ENCODE assay signal across 2 cellular contexts in the genomic region with DNA sequence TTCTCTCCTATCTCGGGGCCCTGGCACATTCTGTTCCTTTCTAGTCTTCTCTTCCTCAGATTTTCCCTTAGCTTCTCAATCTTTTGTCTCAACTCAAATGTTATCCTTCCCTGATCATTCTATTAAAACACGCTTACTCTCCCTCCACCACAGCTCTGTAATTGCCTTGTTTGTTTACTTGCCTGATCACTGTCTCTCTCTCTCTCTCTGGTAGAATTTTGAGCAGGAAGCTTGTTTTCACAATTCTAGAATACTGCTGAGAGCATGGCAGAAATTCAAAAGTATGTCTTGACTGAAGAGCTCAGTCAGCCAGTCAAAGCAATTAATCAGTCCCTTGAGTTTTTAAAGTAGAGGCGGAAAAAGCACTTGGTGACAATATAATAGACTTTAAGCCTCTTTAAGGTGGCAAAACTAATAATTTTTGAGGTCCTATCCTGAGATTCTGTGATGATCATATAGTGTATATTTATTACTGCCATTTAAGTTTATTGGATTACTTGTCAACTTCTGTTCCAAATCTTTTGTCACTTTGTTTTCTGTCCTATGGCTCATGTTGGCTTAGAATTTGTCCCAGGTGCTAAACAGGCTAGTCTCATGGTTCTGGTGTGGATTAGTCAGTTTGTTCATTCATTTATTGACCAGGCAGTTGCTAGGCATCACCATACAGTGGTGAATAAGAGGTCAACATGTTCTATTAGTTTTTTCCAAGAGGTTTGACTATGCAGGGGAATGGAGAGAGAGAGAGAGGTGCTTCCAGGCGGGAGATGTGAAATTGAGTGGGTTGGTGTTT.
TF ChIP-seq lines count a peak whose summit lies in the region.

No MANE protein-coding gene starts in this region.

TF ChIP-seq in SK-N-SH, 30 proteins besides CTCF, POLR2A, EP300 and RAD21:
- TF ChIP-seq, protein P1, sequence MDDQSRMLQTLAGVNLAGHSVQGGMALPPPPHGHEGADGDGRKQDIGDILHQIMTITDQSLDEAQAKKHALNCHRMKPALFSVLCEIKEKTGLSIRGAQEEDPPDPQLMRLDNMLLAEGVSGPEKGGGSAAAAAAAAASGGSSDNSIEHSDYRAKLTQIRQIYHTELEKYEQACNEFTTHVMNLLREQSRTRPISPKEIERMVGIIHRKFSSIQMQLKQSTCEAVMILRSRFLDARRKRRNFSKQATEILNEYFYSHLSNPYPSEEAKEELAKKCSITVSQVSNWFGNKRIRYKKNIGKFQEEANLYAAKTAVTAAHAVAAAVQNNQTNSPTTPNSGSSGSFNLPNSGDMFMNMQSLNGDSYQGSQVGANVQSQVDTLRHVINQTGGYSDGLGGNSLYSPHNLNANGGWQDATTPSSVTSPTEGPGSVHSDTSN (IDR thresholded peaks at IDR 0.05) = no peak
- TF ChIP-seq, protein P2, sequence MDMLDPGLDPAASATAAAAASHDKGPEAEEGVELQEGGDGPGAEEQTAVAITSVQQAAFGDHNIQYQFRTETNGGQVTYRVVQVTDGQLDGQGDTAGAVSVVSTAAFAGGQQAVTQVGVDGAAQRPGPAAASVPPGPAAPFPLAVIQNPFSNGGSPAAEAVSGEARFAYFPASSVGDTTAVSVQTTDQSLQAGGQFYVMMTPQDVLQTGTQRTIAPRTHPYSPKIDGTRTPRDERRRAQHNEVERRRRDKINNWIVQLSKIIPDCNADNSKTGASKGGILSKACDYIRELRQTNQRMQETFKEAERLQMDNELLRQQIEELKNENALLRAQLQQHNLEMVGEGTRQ (IDR thresholded peaks at IDR 0.05; ENCODE audit: borderline replicate concordance, low read depth, low read length) = no peak
- no peak for TF ChIP-seq SMC3 (IDR thresholded peaks at IDR 0.05; ENCODE audit: low read depth, low read length)
- TF ChIP-seq MXI1 (IDR thresholded peaks at IDR 0.05; ENCODE audit: low read depth, low read length) = no peak
- TF ChIP-seq NFIC (IDR thresholded peaks at IDR 0.05; ENCODE audit: borderline replicate concordance) = no peak
- TF ChIP-seq NRF1 (IDR thresholded peaks at IDR 0.05; ENCODE audit: low read depth, low read length) = no peak
- no peak for TF ChIP-seq FOXM1 (IDR thresholded peaks at IDR 0.05; ENCODE audit: low read depth)
- TF ChIP-seq, protein P3, sequence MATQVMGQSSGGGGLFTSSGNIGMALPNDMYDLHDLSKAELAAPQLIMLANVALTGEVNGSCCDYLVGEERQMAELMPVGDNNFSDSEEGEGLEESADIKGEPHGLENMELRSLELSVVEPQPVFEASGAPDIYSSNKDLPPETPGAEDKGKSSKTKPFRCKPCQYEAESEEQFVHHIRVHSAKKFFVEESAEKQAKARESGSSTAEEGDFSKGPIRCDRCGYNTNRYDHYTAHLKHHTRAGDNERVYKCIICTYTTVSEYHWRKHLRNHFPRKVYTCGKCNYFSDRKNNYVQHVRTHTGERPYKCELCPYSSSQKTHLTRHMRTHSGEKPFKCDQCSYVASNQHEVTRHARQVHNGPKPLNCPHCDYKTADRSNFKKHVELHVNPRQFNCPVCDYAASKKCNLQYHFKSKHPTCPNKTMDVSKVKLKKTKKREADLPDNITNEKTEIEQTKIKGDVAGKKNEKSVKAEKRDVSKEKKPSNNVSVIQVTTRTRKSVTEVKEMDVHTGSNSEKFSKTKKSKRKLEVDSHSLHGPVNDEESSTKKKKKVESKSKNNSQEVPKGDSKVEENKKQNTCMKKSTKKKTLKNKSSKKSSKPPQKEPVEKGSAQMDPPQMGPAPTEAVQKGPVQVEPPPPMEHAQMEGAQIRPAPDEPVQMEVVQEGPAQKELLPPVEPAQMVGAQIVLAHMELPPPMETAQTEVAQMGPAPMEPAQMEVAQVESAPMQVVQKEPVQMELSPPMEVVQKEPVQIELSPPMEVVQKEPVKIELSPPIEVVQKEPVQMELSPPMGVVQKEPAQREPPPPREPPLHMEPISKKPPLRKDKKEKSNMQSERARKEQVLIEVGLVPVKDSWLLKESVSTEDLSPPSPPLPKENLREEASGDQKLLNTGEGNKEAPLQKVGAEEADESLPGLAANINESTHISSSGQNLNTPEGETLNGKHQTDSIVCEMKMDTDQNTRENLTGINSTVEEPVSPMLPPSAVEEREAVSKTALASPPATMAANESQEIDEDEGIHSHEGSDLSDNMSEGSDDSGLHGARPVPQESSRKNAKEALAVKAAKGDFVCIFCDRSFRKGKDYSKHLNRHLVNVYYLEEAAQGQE (IDR thresholded peaks at IDR 0.05; ENCODE audit: low read depth, low read length) = no peak
- TF ChIP-seq GATA2 (CRISPR knock-in tag; IDR thresholded peaks at IDR 0.05) = no peak
- no peak for TF ChIP-seq RXRA (IDR thresholded peaks at IDR 0.05; ENCODE audit: borderline replicate concordance, low read depth)
- TF ChIP-seq TCF12 (IDR thresholded peaks at IDR 0.05) = no peak
- TF ChIP-seq, protein P4, sequence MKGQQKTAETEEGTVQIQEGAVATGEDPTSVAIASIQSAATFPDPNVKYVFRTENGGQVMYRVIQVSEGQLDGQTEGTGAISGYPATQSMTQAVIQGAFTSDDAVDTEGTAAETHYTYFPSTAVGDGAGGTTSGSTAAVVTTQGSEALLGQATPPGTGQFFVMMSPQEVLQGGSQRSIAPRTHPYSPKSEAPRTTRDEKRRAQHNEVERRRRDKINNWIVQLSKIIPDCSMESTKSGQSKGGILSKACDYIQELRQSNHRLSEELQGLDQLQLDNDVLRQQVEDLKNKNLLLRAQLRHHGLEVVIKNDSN (IDR thresholded peaks at IDR 0.05; ENCODE audit: borderline replicate concordance, low read depth) = no peak
- TF ChIP-seq GABPA (IDR thresholded peaks at IDR 0.05; ENCODE audit: low read depth) = no peak
- TF ChIP-seq YY1 (IDR thresholded peaks at IDR 0.05; ENCODE audit: low read depth) = no peak
- TF ChIP-seq ELF1 (IDR thresholded peaks at IDR 0.05) = no peak
- TF ChIP-seq MEF2A (IDR thresholded peaks at IDR 0.05; ENCODE audit: borderline replicate concordance, low read depth) = no peak

TF ChIP-seq in SK-N-SH treated with all-trans-retinoic acid at 6 μM for 48 hours, 23 proteins besides CTCF, POLR2A, EP300 and RAD21:
- TF ChIP-seq, protein P5, sequence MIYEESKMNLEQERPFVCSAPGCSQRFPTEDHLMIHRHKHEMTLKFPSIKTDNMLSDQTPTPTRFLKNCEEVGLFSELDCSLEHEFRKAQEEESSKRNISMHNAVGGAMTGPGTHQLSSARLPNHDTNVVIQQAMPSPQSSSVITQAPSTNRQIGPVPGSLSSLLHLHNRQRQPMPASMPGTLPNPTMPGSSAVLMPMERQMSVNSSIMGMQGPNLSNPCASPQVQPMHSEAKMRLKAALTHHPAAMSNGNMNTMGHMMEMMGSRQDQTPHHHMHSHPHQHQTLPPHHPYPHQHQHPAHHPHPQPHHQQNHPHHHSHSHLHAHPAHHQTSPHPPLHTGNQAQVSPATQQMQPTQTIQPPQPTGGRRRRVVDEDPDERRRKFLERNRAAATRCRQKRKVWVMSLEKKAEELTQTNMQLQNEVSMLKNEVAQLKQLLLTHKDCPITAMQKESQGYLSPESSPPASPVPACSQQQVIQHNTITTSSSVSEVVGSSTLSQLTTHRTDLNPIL (CRISPR knock-in tag; IDR thresholded peaks at IDR 0.05; ENCODE audit: low read depth) = no peak
- TF ChIP-seq ISL1 (CRISPR knock-in tag; IDR thresholded peaks at IDR 0.05) (no peak), BACH2 (CRISPR knock-in tag; IDR thresholded peaks at IDR 0.05; ENCODE audit: borderline replicate concordance) (no peak), OSR1 (CRISPR knock-in tag; IDR thresholded peaks at IDR 0.05) (no peak), ZFP3 (CRISPR knock-in tag; IDR thresholded peaks at IDR 0.05) (no peak), ZNF70 (CRISPR knock-in tag; IDR thresholded peaks at IDR 0.05) (no peak), RARB (CRISPR knock-in tag; IDR thresholded peaks at IDR 0.05) (no peak), GLIS3 (CRISPR knock-in tag; IDR thresholded peaks at IDR 0.05) (no peak), TOX (CRISPR knock-in tag; IDR thresholded peaks at IDR 0.05; ENCODE audit: borderline replicate concordance) (no peak), ZC3H10 (CRISPR knock-in tag; IDR thresholded peaks at IDR 0.05) (no peak), PPARA (CRISPR knock-in tag; IDR thresholded peaks at IDR 0.05; ENCODE audit: borderline replicate concordance) (no peak), CSDC2 (CRISPR knock-in tag; IDR thresholded peaks at IDR 0.05) (no peak)
- TF ChIP-seq, protein P6, sequence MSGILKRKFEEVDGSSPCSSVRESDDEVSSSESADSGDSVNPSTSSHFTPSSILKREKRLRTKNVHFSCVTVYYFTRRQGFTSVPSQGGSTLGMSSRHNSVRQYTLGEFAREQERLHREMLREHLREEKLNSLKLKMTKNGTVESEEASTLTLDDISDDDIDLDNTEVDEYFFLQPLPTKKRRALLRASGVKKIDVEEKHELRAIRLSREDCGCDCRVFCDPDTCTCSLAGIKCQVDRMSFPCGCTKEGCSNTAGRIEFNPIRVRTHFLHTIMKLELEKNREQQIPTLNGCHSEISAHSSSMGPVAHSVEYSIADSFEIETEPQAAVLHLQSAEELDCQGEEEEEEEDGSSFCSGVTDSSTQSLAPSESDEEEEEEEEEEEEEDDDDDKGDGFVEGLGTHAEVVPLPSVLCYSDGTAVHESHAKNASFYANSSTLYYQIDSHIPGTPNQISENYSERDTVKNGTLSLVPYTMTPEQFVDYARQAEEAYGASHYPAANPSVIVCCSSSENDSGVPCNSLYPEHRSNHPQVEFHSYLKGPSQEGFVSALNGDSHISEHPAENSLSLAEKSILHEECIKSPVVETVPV (CRISPR knock-in tag; IDR thresholded peaks at IDR 0.05) = no peak
